8 cellular contexts compared by ENCODE assay signal in genomic region chr4:106315968-106316772, GRCh38. TPM values are rescaled to one million over a fixed set of nuclear protein-coding genes. Genes with fewer than 3 reads are reported as not detected.
DNase-seq lines count a peak whose midpoint lies in the region; ATAC-seq and TF ChIP-seq lines count a peak whose summit lies in the region.

Gene AIMP1 (plus strand): TSS chr4:106316550. CDS start chr4:106325010, 8,460 bp downstream.
Gene TBCK (minus strand): TSS chr4:106316209. CDS start chr4:106308960, 7,249 bp downstream.

- H3K36me3 Mint-ChIP-seq in GM23338 (ENCODE audit: low read depth) (peaks cover 20% of the 10 kb centered on the region), naive B cell (peaks cover 0 to 11% of the 10 kb centered on the region in 2 donors)
- H3K36me3 Mint-ChIP-seq in activated T-helper 1 cell treated with anti-CD3 and anti-CD28 coated beads, Interleukin-12 subunit alpha, Interleukin-12 subunit beta, Interleukin-2, Interleukin-4 antibody, amounts not matched to agents 30 ng/mL and 10 ng/mL and 1 ng/mL, durations not matched to agents 14 hours and 24 hours and 36 hours (ENCODE audit: low read depth): peaks cover 14% of the 10 kb centered on the region
- peaks cover 18% of the 10 kb centered on the region for H3K36me3 Mint-ChIP-seq in stimulated activated memory B cell treated with anti-CD40 and anti-IgM and Interleukin-4, amounts not matched to agents 10 μg/mL and 1 μg/mL and 100 μg/mL, for 72 hours

- H3K27me3 Mint-ChIP-seq in GM23338 (ENCODE audit: insufficient read depth, low read depth, poor library complexity) (no peaks in the 10 kb centered on the region), naive B cell (no peaks in the 10 kb centered on the region)
- no peaks in the 10 kb centered on the region for H3K27me3 Mint-ChIP-seq in activated T-helper 1 cell treated with anti-CD3 and anti-CD28 coated beads, Interleukin-12 subunit alpha, Interleukin-12 subunit beta, Interleukin-2, Interleukin-4 antibody, amounts not matched to agents 30 ng/mL and 10 ng/mL and 1 ng/mL, durations not matched to agents 14 hours and 24 hours and 36 hours (ENCODE audit: insufficient read depth)
- no peaks in the 10 kb centered on the region for H3K27me3 Mint-ChIP-seq in stimulated activated memory B cell treated with anti-CD40 and anti-IgM and Interleukin-4, amounts not matched to agents 10 μg/mL and 1 μg/mL and 100 μg/mL, for 72 hours

- H3K4me1 ChIP-seq in GM23338 (ENCODE audit: insufficient read depth) (no peaks in the 10 kb centered on the region), fibroblast of lung (ENCODE audit: control insufficient read depth, extremely low read depth, insufficient read depth, low read length) (peaks cover 8% of the 10 kb centered on the region)

- H3K27me3 ChIP-seq in GM23338 (ENCODE audit: insufficient read depth): no peaks in the 10 kb centered on the region
- no peaks in the 10 kb centered on the region for H3K27me3 ChIP-seq in fibroblast of lung (ENCODE audit: control insufficient read depth, insufficient read depth, low read length)

- H3K36me3 ChIP-seq in GM23338 (ENCODE audit: insufficient read depth): peaks cover 7% of the 10 kb centered on the region; the same call in 1 of the 2 replicates
- H3K36me3 ChIP-seq in fibroblast of lung (ENCODE audit: control insufficient read depth, insufficient read depth, low read length): no peaks in the 10 kb centered on the region

- peaks cover 4% of the 10 kb centered on the region for H3K4me1 Mint-ChIP-seq in GM23338
- H3K4me1 Mint-ChIP-seq in activated T-helper 1 cell treated with anti-CD3 and anti-CD28 coated beads, Interleukin-12 subunit alpha, Interleukin-12 subunit beta, Interleukin-2, Interleukin-4 antibody, amounts not matched to agents 30 ng/mL and 10 ng/mL and 1 ng/mL, durations not matched to agents 14 hours and 24 hours and 36 hours (ENCODE audit: low read depth): peaks cover 30% of the 10 kb centered on the region
- peaks cover 22 to 27% (median 25%) of the 10 kb centered on the region in 3 donors for H3K4me1 Mint-ChIP-seq in naive B cell
- H3K4me1 Mint-ChIP-seq in stimulated activated memory B cell treated with anti-CD40 and anti-IgM and Interleukin-4, amounts not matched to agents 10 μg/mL and 1 μg/mL and 100 μg/mL, for 72 hours: peaks cover 18% of the 10 kb centered on the region

- peaks cover 13% of the 10 kb centered on the region for H3K9me3 Mint-ChIP-seq in GM23338
- H3K9me3 Mint-ChIP-seq in activated T-helper 1 cell treated with anti-CD3 and anti-CD28 coated beads, Interleukin-12 subunit alpha, Interleukin-12 subunit beta, Interleukin-2, Interleukin-4 antibody, amounts not matched to agents 30 ng/mL and 10 ng/mL and 1 ng/mL, durations not matched to agents 14 hours and 24 hours and 36 hours: no peaks in the 10 kb centered on the region
- H3K9me3 Mint-ChIP-seq in naive B cell: peaks cover 0 to 2% (median 0%) of the 10 kb centered on the region in 7 donors
- H3K9me3 Mint-ChIP-seq in stimulated activated memory B cell treated with anti-CD40 and anti-IgM and Interleukin-4, amounts not matched to agents 10 μg/mL and 1 μg/mL and 100 μg/mL, for 72 hours: no peaks in the 10 kb centered on the region

- no peaks in the 10 kb centered on the region for H3K9me2 ChIP-seq in GM23338 (ENCODE audit: insufficient read depth)

- H3K9me3 ChIP-seq in fibroblast of lung (ENCODE audit: control insufficient read depth, insufficient read depth, low read depth, low read length): no peaks in the 10 kb centered on the region

- TF ChIP-seq CTCF in GM23338 (conservative IDR thresholded peaks at IDR 0.05; ENCODE audit: low read depth in 2 of 2) (no peak), fibroblast of lung (conservative IDR thresholded peaks at IDR 0.05 in 1 of 2, IDR thresholded peaks at IDR 0.05 in 1 of 2; ENCODE audit: low read depth in 1 of 2, low read length in 2 of 2) (no peak)

- H3K4me3 ChIP-seq in GM23338 (peak within 1 kb of the TSS; percentile 80), fibroblast of lung (replicated peaks in 1 of 4; ENCODE audit: control extremely low read depth in 1 of 4, insufficient read depth in 1 of 4, low read depth in 3 of 4, low read length in 4 of 4) (peak within 1 kb of the TSS; percentile 86 to 98 (median 94))

- peak within 1 kb of the TSS; percentile 28; the same call in 1 of the 2 replicates for H2AFZ ChIP-seq in GM23338
- peak within 1 kb of the TSS; percentile 92 for H2AFZ ChIP-seq in fibroblast of lung (ENCODE audit: low read length)

- H3K4me3 Mint-ChIP-seq in GM23338 (no peak within 1 kb of the TSS), naive B cell (peak within 1 kb of the TSS in 2 of 8 donors; percentile 60 to 84)
- H3K4me3 Mint-ChIP-seq in activated T-helper 1 cell treated with anti-CD3 and anti-CD28 coated beads, Interleukin-12 subunit alpha, Interleukin-12 subunit beta, Interleukin-2, Interleukin-4 antibody, amounts not matched to agents 30 ng/mL and 10 ng/mL and 1 ng/mL, durations not matched to agents 14 hours and 24 hours and 36 hours: no peak within 1 kb of the TSS
- H3K4me3 Mint-ChIP-seq in stimulated activated memory B cell treated with anti-CD40 and anti-IgM and Interleukin-4, amounts not matched to agents 10 μg/mL and 1 μg/mL and 100 μg/mL, for 72 hours: peak within 1 kb of the TSS; percentile 80

- peak within 1 kb of the TSS; percentile 97 for H3K4me2 ChIP-seq in GM23338
- peak within 1 kb of the TSS; percentile 96 for H3K4me2 ChIP-seq in fibroblast of lung (ENCODE audit: extremely low read depth, insufficient read depth, low read length)

- DNase-seq in Daoy (ENCODE audit: low read depth) (peak; percentile 80), GM23338 (ENCODE audit: low spot score) (peak; percentile 94), Kasumi-1 (lab: John Stamatoyannopoulos, UW) (peak; percentile 88 to 89), RKO (ENCODE audit: low spot score) (peak; percentile 92), fibroblast of lung (ENCODE audit: low read depth in 2 of 2) (peak; percentile 89 to 95), naive B cell (peak; percentile 90)
- DNase-seq in activated T-helper 1 cell treated with anti-CD3 and anti-CD28 coated beads, Interleukin-12 subunit alpha, Interleukin-12 subunit beta, Interleukin-2, Interleukin-4 antibody, amounts not matched to agents 30 ng/mL and 10 ng/mL and 1 ng/mL, durations not matched to agents 14 hours and 24 hours and 36 hours (ENCODE audit: low spot score): peak; percentile 83

- H3K27ac Mint-ChIP-seq in GM23338: peak within 1 kb of the TSS; percentile 71
- H3K27ac Mint-ChIP-seq in activated T-helper 1 cell treated with anti-CD3 and anti-CD28 coated beads, Interleukin-12 subunit alpha, Interleukin-12 subunit beta, Interleukin-2, Interleukin-4 antibody, amounts not matched to agents 30 ng/mL and 10 ng/mL and 1 ng/mL, durations not matched to agents 14 hours and 24 hours and 36 hours: no peak within 1 kb of the TSS
- H3K27ac Mint-ChIP-seq in naive B cell: peak within 1 kb of the TSS in 1 of 6 donors; percentile 82
- H3K27ac Mint-ChIP-seq in stimulated activated memory B cell treated with anti-CD40 and anti-IgM and Interleukin-4, amounts not matched to agents 10 μg/mL and 1 μg/mL and 100 μg/mL, for 72 hours: no peak within 1 kb of the TSS

- peak; percentile 95 for ATAC-seq in GM23338
- peak; percentile 84 to 85 for ATAC-seq in naive B cell (ENCODE audit: low read depth in 2 of 2)
- peak; percentile 97 for ATAC-seq in stimulated activated memory B cell treated with anti-CD40 and anti-IgM and Interleukin-4, amounts not matched to agents 10 μg/mL and 1 μg/mL and 100 μg/mL, for 72 hours

- H4K20me1 ChIP-seq in GM23338 (replicated peaks; ENCODE audit: insufficient read depth): no peaks in the 10 kb centered on the region
- no peaks in the 10 kb centered on the region for H4K20me1 ChIP-seq in fibroblast of lung (ENCODE audit: control insufficient read depth, extremely low read depth, insufficient read depth, low read length)

- intact Hi-C loops in activated T-helper 1 cell treated with anti-CD3 and anti-CD28 coated beads, Interleukin-12 subunit alpha, Interleukin-12 subunit beta, Interleukin-2, Interleukin-4 antibody, amounts not matched to agents 30 ng/mL and 10 ng/mL and 1 ng/mL, durations not matched to agents 14 hours and 24 hours and 36 hours (cut with micrococcal nuclease): loop anchor here (1.0 to 10.0 kb wide), 8 partner anchors 13 to 1619 kb away; partner anchors contain the start of genes CYP2U1, GSTCD, INTS12 and PPA2

- H3K79me2 ChIP-seq in GM23338 (replicated peaks; ENCODE audit: insufficient read depth) (peaks cover 84% of the 10 kb centered on the region), fibroblast of lung (ENCODE audit: control insufficient read depth, insufficient read depth, low read length) (peaks cover 71% of the 10 kb centered on the region)

- peak within 1 kb of the TSS; percentile 92 for H3K27ac ChIP-seq in GM23338 (ENCODE audit: low read depth)
- H3K27ac ChIP-seq in fibroblast of lung (ENCODE audit: insufficient read depth, low read length): peak within 1 kb of the TSS; percentile 99

- H3K9ac ChIP-seq in fibroblast of lung (ENCODE audit: insufficient read depth, low read length): peak within 1 kb of the TSS; percentile 95

- H3F3A ChIP-seq in GM23338 (replicated peaks; ENCODE audit: low read depth): no peaks in the 10 kb centered on the region

TF ChIP-seq in GM23338, 12 proteins besides CTCF, POLR2A, EP300 and RAD21 (continues in another document):
- TF ChIP-seq POLR2AphosphoS5 (IDR thresholded peaks at IDR 0.05; ENCODE audit: low read depth): peak; percentile 80

RNA-seq across cellular contexts. Expression of gene AIMP1, which starts in this region (rescaled TPM):
- total RNA-seq in Daoy (2014; rRNA removed; shearing (Covaris generic)): 28.1 and 32.3 TPM in 2 replicates
- total RNA-seq in GM23338 (2014; rRNA removed; shearing (Covaris generic)): 24.1 and 34.5 TPM in 2 replicates
- polyA plus RNA-seq in GM23338 (2016; fragmentation: Nextera tagmentation; extraction: Ambion mirVana) (157 and 200 TPM in 2 replicates), fibroblast of lung (43.1 and 48.4 TPM in 2 replicates), naive B cell (ENCODE audit: low read depth in 6 of 6) (10 to 100 TPM; 72.7 to 91.3 (median 79.5) TPM)
- total RNA-seq in activated T-helper 1 cell treated with anti-CD3 and anti-CD28 coated beads, Interleukin-12 subunit alpha, Interleukin-12 subunit beta, Interleukin-2, Interleukin-4 antibody, amounts not matched to agents 30 ng/mL and 10 ng/mL and 1 ng/mL, durations not matched to agents 14 hours and 24 hours and 36 hours: 86.4 and 86.9 TPM in 2 replicates
- total RNA-seq in fibroblast of lung: 25.4 and 28.2 TPM in 2 replicates
- 42.1 and 42.5 TPM in 2 replicates for polyA plus RNA-seq in fibroblast of lung (2012)
- 0.26 and 0.67 TPM in 2 replicates for polyA minus RNA-seq in fibroblast of lung (ENCODE audit: low replicate concordance)

RNA-seq across cellular contexts. Expression of gene TBCK, which starts in this region (rescaled TPM):
- total RNA-seq in Daoy (2014; rRNA removed; shearing (Covaris generic)): 7.3 and 7.8 TPM in 2 replicates
- 26.5 and 28.9 TPM in 2 replicates for total RNA-seq in GM23338 (2014; rRNA removed; shearing (Covaris generic))
- polyA plus RNA-seq in GM23338 (2016; fragmentation: Nextera tagmentation; extraction: Ambion mirVana): 13.0 and 13.9 TPM in 2 replicates
- total RNA-seq in activated T-helper 1 cell treated with anti-CD3 and anti-CD28 coated beads, Interleukin-12 subunit alpha, Interleukin-12 subunit beta, Interleukin-2, Interleukin-4 antibody, amounts not matched to agents 30 ng/mL and 10 ng/mL and 1 ng/mL, durations not matched to agents 14 hours and 24 hours and 36 hours: 24.4 and 25.1 TPM in 2 replicates
- 51.1 and 69.9 TPM in 2 replicates for total RNA-seq in fibroblast of lung
- polyA plus RNA-seq in fibroblast of lung: 24.8 and 29.0 TPM in 2 replicates
- 13.1 and 16.8 TPM in 2 replicates for polyA plus RNA-seq in fibroblast of lung (2012)
- polyA minus RNA-seq in fibroblast of lung (ENCODE audit: low replicate concordance): 10.6 and 32.1 TPM in 2 replicates
- 10 to 100 TPM; 11.3 to 34.9 (median 22.2) TPM for polyA plus RNA-seq in naive B cell (ENCODE audit: low read depth in 6 of 6)

Comparison
In these comparisons a context has a peak if more than half of its experiments do, and no peak if none do; other contexts are left out.
1. Peak in every context shown above with its lines: DNase-seq, ATAC-seq, H3K4me3 ChIP-seq and H3K27ac ChIP-seq.